ENCODE assay signal across 12 cellular contexts in the genomic region with DNA sequence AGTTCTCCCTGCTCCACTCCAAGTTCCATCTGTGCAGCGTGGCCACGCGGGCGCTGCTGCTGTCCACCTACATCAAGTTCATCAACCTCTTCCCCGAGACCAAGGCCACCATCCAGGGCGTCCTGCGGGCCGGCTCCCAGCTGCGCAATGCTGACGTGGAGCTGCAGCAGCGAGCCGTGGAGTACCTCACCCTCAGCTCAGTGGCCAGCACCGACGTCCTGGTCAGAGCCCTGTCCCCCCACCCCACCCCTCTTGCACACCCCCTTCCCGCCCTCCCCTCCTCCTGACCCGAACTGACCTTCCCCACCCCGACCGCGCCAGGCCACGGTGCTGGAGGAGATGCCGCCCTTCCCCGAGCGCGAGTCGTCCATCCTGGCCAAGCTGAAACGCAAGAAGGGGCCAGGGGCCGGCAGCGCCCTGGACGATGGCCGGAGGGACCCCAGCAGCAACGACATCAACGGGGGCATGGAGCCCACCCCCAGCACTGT. TPM values are rescaled to one million over a fixed set of nuclear protein-coding genes. Genes with fewer than 3 reads are reported as not detected.
DNase-seq lines count a peak whose midpoint lies in the region; ATAC-seq and TF ChIP-seq lines count a peak whose summit lies in the region.
"Had no signal": no experiment of that assay in that cellular context is flagged by ENCODE, and none has a peak within 500 bp of the region (broad histone marks: within the 10 kb centered on the region; RNA-seq: fewer than 3 reads in every experiment).

No MANE protein-coding gene starts in this region.

- H3K27ac ChIP-seq in Peyer's patch, result peak overlapping the region in 3 of 4 donors; percentile 4 to 39 (median 7)
- no peak overlapping the region for H3K27ac ChIP-seq in mesenchymal stem cell (ENCODE audit: low read length, poor library complexity, severe bottlenecking)
- H3K27ac ChIP-seq in transverse colon, result peak overlapping the region; percentile 52 to 76 (median 58)

- TF ChIP-seq POLR2A in Peyer's patch (IDR thresholded peaks at IDR 0.05) (no peak), transverse colon (IDR thresholded peaks at IDR 0.05) (no peak)

- no peak overlapping the region for H3K18ac ChIP-seq in mesenchymal stem cell (ENCODE audit: low read depth in 1 of 2, low read length in 2 of 2)

- H4K91ac ChIP-seq in mesenchymal stem cell (ENCODE audit: low read length), result no peak overlapping the region

- H3K4me3 ChIP-seq in Peyer's patch, result peak overlapping the region in 3 of 4 donors; percentile 2 to 45 (median 24)
- no peak overlapping the region for H3K4me3 ChIP-seq in endocrine pancreas (ENCODE audit: control insufficient read depth, insufficient read depth, low read length)
- peak overlapping the region in 1 of 2 experiments; percentile 63 for H3K4me3 ChIP-seq in mesenchymal stem cell (ENCODE audit: insufficient read depth in 1 of 2, low read depth in 1 of 2, low read length in 2 of 2)
- H3K4me3 ChIP-seq in transverse colon, result peak overlapping the region in 3 of 4 donors; percentile 24 to 46 (median 32)

- intact Hi-C loops in transverse colon (cut with DNase I; ENCODE audit: low total_unique reads), result no loop called here

- no peak overlapping the region for H2BK5ac ChIP-seq in mesenchymal stem cell (ENCODE audit: low read depth, low read length, poor library complexity, severe bottlenecking)

- no peak overlapping the region for H2BK120ac ChIP-seq in mesenchymal stem cell (ENCODE audit: low read depth, low read length)

- TF ChIP-seq EP300 in transverse colon (IDR thresholded peaks at IDR 0.05; ENCODE audit: low read depth), result no peak

- peak overlapping the region in 1 of 2 experiments; percentile 36 for H3K14ac ChIP-seq in mesenchymal stem cell (ENCODE audit: low read length in 2 of 2)

- in situ Hi-C loops in transverse colon (cut with MboI; ENCODE audit: low pct_ligation_motif_present in 1 of 4, low pct_unique_long_range_greater_than_20kb in 1 of 4, low sequenced_read_pairs in 3 of 4), result no loop called here

- no peaks in the 10 kb centered on the region for H3K27me3 ChIP-seq in Peyer's patch
- no peaks in the 10 kb centered on the region for H3K27me3 ChIP-seq in endocrine pancreas (ENCODE audit: control insufficient read depth, insufficient read depth, low read length)
- no peaks in the 10 kb centered on the region for H3K27me3 ChIP-seq in mesenchymal stem cell (ENCODE audit: control insufficient read depth in 1 of 2, insufficient read depth in 1 of 2, low read length in 2 of 2)
- no peaks in the 10 kb centered on the region for H3K27me3 ChIP-seq in transverse colon
- H3K27me3 ChIP-seq: spleen had no signal

- no peak overlapping the region for H2AFZ ChIP-seq in mesenchymal stem cell (ENCODE audit: low read depth, low read length)

- no peak overlapping the region for H2AK5ac ChIP-seq in mesenchymal stem cell (ENCODE audit: low read length, severe bottlenecking)

- H3K9me3 ChIP-seq in Peyer's patch (no peaks in the 10 kb centered on the region), endocrine pancreas (ENCODE audit: control insufficient read depth, low read length) (no peaks in the 10 kb centered on the region), mesenchymal stem cell (ENCODE audit: control insufficient read depth, low read length) (no peaks in the 10 kb centered on the region), transverse colon (no peaks in the 10 kb centered on the region)
- H3K9me3 ChIP-seq: spleen had no signal

- 92% methylated on average over 30 of the region's 32 CpGs for WGBS in mesenchymal stem cell
- WGBS in transverse colon (ENCODE audit: low coverage in 1 of 2), 2 donors, result 80 to 84% methylated on average over 3 to 19 of the region's 32 CpGs

- peak overlapping the region; percentile 82 for H3K9ac ChIP-seq in endocrine pancreas (ENCODE audit: control insufficient read depth, insufficient read depth, low read length)
- peak overlapping the region; percentile 62 for H3K9ac ChIP-seq in mesenchymal stem cell (ENCODE audit: low read length)

- H4K8ac ChIP-seq in mesenchymal stem cell (ENCODE audit: low read length), result no peak overlapping the region

- H3K79me1 ChIP-seq in mesenchymal stem cell (replicated peaks; ENCODE audit: low read length, poor library complexity, severe bottlenecking), result peaks cover 24% of the 10 kb centered on the region

- no peak overlapping the region for H2BK12ac ChIP-seq in mesenchymal stem cell (ENCODE audit: low read length in 2 of 2)

- ATAC-seq in HG03159 (IDR thresholded peaks at IDR 0.05; ENCODE audit: unreplicated experiment) (no peak), GM19395 (IDR thresholded peaks at IDR 0.05; ENCODE audit: unreplicated experiment) (no peak), GM18870 (IDR thresholded peaks at IDR 0.05; ENCODE audit: unreplicated experiment) (no peak)
- ATAC-seq: naive thymus-derived CD4-positive, alpha-beta T cell had no signal

- H3K4ac ChIP-seq in mesenchymal stem cell (ENCODE audit: low read depth in 1 of 2, low read length in 2 of 2), result no peak overlapping the region

- H3K4me2 ChIP-seq in mesenchymal stem cell (ENCODE audit: low read length, poor library complexity, severe bottlenecking), result no peak overlapping the region

- H2BK15ac ChIP-seq in mesenchymal stem cell (ENCODE audit: low read depth, poor library complexity, severe bottlenecking), result no peak overlapping the region

- no peaks in the 10 kb centered on the region for H3K4me1 ChIP-seq in Peyer's patch
- H3K4me1 ChIP-seq in endocrine pancreas (ENCODE audit: control insufficient read depth, insufficient read depth, low read length), result no peaks in the 10 kb centered on the region
- H3K4me1 ChIP-seq in mesenchymal stem cell (ENCODE audit: control insufficient read depth, insufficient read depth, low read depth, low read length), result peaks cover 3% of the 10 kb centered on the region
- peaks cover 0 to 11% (median 4%) of the 10 kb centered on the region in 4 donors for H3K4me1 ChIP-seq in transverse colon

- no peak overlapping the region for H3K23ac ChIP-seq in mesenchymal stem cell (ENCODE audit: low read length in 2 of 2)

- H3K36me3 ChIP-seq in Peyer's patch (peaks cover 0 to 75% (median 0%) of the 10 kb centered on the region in 3 donors), endocrine pancreas (ENCODE audit: control insufficient read depth, insufficient read depth, low read length) (no peaks in the 10 kb centered on the region), mesenchymal stem cell (ENCODE audit: control insufficient read depth in 1 of 2, insufficient read depth in 2 of 2, low read depth in 1 of 2, low read length in 2 of 2) (peaks cover 84 to 94% of the 10 kb centered on the region in 2 experiments), transverse colon (peaks cover 0 to 31% (median 14%) of the 10 kb centered on the region in 4 donors)

- no peak for TF ChIP-seq CTCF in Peyer's patch (IDR thresholded peaks at IDR 0.05)
- no peak for TF ChIP-seq CTCF in transverse colon (IDR thresholded peaks at IDR 0.05)

- DNase-seq in Peyer's patch (peak in 1 of 3 donors; percentile 45), mesenchymal stem cell (no peak), transverse colon (no peak)
- DNase-seq: Kasumi-1; naive thymus-derived CD4-positive, alpha-beta T cell; NCI-H2171; spleen; T-helper 9 cell had no signal

RNA-seq across cellular contexts. Expression of a gene that starts 11.6 kb away (rescaled TPM):
- total RNA-seq in Peyer's patch (10 to 100 TPM in 3 of 4 donors, 1 to 10 TPM in 1; 4.1 to 13.8 (median 12.3) TPM), transverse colon (10 to 100 TPM; 10.2 to 20.1 (median 13.1) TPM)
- polyA plus RNA-seq in mesenchymal stem cell (2013, experiment 1 of 2), result 5.5 TPM
- polyA plus RNA-seq in mesenchymal stem cell (2013, experiment 2 of 2), result 5.0 TPM

RNA-seq across cellular contexts. Expression of a gene that starts 16.6 kb away (rescaled TPM):
- 10 to 100 TPM; 29.7 to 57.7 (median 41.8) TPM for total RNA-seq in Peyer's patch
- polyA plus RNA-seq in mesenchymal stem cell (2013, experiment 1 of 2), result 33.3 TPM
- polyA plus RNA-seq in mesenchymal stem cell (2013, experiment 2 of 2), result 33.3 TPM
- 10 to 100 TPM; 26.9 to 46.6 (median 38.7) TPM for total RNA-seq in transverse colon

RNA-seq across cellular contexts. Expression of a gene that starts 34.6 kb away (rescaled TPM):
- total RNA-seq in Peyer's patch, result 100 to 1,000 TPM in 1 of 4 donors, 10 to 100 TPM in 3; 57.8 to 102 (median 85.1) TPM
- polyA plus RNA-seq in mesenchymal stem cell (2013, experiment 1 of 2), result 89.2 TPM
- 87.9 TPM for polyA plus RNA-seq in mesenchymal stem cell (2013, experiment 2 of 2)
- total RNA-seq in transverse colon, result 100 to 1,000 TPM in 2 of 4 donors, 10 to 100 TPM in 2; 71.1 to 125 (median 93.0) TPM

RNA-seq across cellular contexts. Expression of a gene that starts 38.3 kb away (rescaled TPM):
- total RNA-seq in Peyer's patch (not detected), transverse colon (10 to 100 TPM in 1 of 4 donors, under 1 TPM in 2, not detected in 1; 0.32 to 12.7 (median 0.82) TPM)
- not detected for polyA plus RNA-seq in mesenchymal stem cell (2013, experiment 1 of 2)
- polyA plus RNA-seq in mesenchymal stem cell (2013, experiment 2 of 2), result not detected

RNA-seq across cellular contexts. Expression of a gene that starts 49.5 kb away (rescaled TPM):
- total RNA-seq in Peyer's patch, result 100 to 1,000 TPM in 2 of 4 donors, 10 to 100 TPM in 2; 80.0 to 153 (median 95.9) TPM
- polyA plus RNA-seq in mesenchymal stem cell (2013, experiment 1 of 2), result 141 TPM
- 146 TPM for polyA plus RNA-seq in mesenchymal stem cell (2013, experiment 2 of 2)
- 100 to 1,000 TPM in 1 of 4 donors, 10 to 100 TPM in 3; 62.3 to 203 (median 66.8) TPM for total RNA-seq in transverse colon
